ENCODE assay signal across 2 cellular contexts in the genomic region with DNA sequence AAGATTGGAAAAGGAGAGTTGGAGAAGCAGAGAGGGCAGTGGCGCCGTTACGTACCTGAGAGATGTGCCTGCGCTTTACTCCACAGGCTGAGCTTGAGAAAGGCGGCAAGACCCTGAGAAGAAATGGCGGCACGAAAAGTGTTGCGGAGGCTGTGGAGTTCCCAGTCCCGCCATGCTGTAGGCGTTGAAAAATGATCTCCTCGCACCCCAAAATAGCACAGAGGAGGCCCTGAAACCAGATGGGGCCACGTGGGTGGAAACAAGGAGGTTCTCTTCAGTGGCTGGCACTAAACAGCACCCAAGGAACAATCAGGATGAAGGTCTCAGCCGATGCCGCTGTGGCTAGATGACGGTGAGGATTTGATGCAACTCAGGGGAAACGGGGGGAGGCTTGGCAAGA.
TF ChIP-seq lines count a peak whose summit lies in the region.

No MANE protein-coding gene starts in this region.

TF ChIP-seq in GM23338, 12 proteins besides CTCF, POLR2A, EP300 and RAD21 (continues in another document):
- TF ChIP-seq NANOG (IDR thresholded peaks at IDR 0.05; ENCODE audit: borderline replicate concordance): no peak
- no peak for TF ChIP-seq EZH2phosphoT487 (IDR thresholded peaks at IDR 0.05; ENCODE audit: unreplicated experiment)
- no peak for TF ChIP-seq ZNF331 (CRISPR knock-in tag; IDR thresholded peaks at IDR 0.05; ENCODE audit: low read depth)
- TF ChIP-seq, protein P1, sequence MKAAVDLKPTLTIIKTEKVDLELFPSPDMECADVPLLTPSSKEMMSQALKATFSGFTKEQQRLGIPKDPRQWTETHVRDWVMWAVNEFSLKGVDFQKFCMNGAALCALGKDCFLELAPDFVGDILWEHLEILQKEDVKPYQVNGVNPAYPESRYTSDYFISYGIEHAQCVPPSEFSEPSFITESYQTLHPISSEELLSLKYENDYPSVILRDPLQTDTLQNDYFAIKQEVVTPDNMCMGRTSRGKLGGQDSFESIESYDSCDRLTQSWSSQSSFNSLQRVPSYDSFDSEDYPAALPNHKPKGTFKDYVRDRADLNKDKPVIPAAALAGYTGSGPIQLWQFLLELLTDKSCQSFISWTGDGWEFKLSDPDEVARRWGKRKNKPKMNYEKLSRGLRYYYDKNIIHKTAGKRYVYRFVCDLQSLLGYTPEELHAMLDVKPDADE (IDR thresholded peaks at IDR 0.05): no peak
- TF ChIP-seq, protein P2, sequence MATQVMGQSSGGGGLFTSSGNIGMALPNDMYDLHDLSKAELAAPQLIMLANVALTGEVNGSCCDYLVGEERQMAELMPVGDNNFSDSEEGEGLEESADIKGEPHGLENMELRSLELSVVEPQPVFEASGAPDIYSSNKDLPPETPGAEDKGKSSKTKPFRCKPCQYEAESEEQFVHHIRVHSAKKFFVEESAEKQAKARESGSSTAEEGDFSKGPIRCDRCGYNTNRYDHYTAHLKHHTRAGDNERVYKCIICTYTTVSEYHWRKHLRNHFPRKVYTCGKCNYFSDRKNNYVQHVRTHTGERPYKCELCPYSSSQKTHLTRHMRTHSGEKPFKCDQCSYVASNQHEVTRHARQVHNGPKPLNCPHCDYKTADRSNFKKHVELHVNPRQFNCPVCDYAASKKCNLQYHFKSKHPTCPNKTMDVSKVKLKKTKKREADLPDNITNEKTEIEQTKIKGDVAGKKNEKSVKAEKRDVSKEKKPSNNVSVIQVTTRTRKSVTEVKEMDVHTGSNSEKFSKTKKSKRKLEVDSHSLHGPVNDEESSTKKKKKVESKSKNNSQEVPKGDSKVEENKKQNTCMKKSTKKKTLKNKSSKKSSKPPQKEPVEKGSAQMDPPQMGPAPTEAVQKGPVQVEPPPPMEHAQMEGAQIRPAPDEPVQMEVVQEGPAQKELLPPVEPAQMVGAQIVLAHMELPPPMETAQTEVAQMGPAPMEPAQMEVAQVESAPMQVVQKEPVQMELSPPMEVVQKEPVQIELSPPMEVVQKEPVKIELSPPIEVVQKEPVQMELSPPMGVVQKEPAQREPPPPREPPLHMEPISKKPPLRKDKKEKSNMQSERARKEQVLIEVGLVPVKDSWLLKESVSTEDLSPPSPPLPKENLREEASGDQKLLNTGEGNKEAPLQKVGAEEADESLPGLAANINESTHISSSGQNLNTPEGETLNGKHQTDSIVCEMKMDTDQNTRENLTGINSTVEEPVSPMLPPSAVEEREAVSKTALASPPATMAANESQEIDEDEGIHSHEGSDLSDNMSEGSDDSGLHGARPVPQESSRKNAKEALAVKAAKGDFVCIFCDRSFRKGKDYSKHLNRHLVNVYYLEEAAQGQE (IDR thresholded peaks at IDR 0.05; ENCODE audit: unreplicated experiment): no peak
- TF ChIP-seq ZNF462 (CRISPR knock-in tag; IDR thresholded peaks at IDR 0.05): no peak
- TF ChIP-seq STAT1 (IDR thresholded peaks at IDR 0.05; ENCODE audit: unreplicated experiment): no peak
- TF ChIP-seq EZH2 (IDR thresholded peaks at IDR 0.05; ENCODE audit: low read depth, unreplicated experiment): no peak
- TF ChIP-seq ZNF114 (CRISPR knock-in tag; IDR thresholded peaks at IDR 0.05): no peak
- TF ChIP-seq JUNB (IDR thresholded peaks at IDR 0.05; ENCODE audit: unreplicated experiment): no peak

TF ChIP-seq in H1, 55 proteins besides CTCF, POLR2A, EP300 and RAD21:
- TF ChIP-seq TAF1 (IDR thresholded peaks at IDR 0.05; ENCODE audit: low read depth, low read length) (no peak), CREB1 (IDR thresholded peaks at IDR 0.05) (no peak), EZH2 (IDR thresholded peaks at IDR 0.05; ENCODE audit: low read depth, low read length, severe bottlenecking) (no peak)
- TF ChIP-seq, protein P3, sequence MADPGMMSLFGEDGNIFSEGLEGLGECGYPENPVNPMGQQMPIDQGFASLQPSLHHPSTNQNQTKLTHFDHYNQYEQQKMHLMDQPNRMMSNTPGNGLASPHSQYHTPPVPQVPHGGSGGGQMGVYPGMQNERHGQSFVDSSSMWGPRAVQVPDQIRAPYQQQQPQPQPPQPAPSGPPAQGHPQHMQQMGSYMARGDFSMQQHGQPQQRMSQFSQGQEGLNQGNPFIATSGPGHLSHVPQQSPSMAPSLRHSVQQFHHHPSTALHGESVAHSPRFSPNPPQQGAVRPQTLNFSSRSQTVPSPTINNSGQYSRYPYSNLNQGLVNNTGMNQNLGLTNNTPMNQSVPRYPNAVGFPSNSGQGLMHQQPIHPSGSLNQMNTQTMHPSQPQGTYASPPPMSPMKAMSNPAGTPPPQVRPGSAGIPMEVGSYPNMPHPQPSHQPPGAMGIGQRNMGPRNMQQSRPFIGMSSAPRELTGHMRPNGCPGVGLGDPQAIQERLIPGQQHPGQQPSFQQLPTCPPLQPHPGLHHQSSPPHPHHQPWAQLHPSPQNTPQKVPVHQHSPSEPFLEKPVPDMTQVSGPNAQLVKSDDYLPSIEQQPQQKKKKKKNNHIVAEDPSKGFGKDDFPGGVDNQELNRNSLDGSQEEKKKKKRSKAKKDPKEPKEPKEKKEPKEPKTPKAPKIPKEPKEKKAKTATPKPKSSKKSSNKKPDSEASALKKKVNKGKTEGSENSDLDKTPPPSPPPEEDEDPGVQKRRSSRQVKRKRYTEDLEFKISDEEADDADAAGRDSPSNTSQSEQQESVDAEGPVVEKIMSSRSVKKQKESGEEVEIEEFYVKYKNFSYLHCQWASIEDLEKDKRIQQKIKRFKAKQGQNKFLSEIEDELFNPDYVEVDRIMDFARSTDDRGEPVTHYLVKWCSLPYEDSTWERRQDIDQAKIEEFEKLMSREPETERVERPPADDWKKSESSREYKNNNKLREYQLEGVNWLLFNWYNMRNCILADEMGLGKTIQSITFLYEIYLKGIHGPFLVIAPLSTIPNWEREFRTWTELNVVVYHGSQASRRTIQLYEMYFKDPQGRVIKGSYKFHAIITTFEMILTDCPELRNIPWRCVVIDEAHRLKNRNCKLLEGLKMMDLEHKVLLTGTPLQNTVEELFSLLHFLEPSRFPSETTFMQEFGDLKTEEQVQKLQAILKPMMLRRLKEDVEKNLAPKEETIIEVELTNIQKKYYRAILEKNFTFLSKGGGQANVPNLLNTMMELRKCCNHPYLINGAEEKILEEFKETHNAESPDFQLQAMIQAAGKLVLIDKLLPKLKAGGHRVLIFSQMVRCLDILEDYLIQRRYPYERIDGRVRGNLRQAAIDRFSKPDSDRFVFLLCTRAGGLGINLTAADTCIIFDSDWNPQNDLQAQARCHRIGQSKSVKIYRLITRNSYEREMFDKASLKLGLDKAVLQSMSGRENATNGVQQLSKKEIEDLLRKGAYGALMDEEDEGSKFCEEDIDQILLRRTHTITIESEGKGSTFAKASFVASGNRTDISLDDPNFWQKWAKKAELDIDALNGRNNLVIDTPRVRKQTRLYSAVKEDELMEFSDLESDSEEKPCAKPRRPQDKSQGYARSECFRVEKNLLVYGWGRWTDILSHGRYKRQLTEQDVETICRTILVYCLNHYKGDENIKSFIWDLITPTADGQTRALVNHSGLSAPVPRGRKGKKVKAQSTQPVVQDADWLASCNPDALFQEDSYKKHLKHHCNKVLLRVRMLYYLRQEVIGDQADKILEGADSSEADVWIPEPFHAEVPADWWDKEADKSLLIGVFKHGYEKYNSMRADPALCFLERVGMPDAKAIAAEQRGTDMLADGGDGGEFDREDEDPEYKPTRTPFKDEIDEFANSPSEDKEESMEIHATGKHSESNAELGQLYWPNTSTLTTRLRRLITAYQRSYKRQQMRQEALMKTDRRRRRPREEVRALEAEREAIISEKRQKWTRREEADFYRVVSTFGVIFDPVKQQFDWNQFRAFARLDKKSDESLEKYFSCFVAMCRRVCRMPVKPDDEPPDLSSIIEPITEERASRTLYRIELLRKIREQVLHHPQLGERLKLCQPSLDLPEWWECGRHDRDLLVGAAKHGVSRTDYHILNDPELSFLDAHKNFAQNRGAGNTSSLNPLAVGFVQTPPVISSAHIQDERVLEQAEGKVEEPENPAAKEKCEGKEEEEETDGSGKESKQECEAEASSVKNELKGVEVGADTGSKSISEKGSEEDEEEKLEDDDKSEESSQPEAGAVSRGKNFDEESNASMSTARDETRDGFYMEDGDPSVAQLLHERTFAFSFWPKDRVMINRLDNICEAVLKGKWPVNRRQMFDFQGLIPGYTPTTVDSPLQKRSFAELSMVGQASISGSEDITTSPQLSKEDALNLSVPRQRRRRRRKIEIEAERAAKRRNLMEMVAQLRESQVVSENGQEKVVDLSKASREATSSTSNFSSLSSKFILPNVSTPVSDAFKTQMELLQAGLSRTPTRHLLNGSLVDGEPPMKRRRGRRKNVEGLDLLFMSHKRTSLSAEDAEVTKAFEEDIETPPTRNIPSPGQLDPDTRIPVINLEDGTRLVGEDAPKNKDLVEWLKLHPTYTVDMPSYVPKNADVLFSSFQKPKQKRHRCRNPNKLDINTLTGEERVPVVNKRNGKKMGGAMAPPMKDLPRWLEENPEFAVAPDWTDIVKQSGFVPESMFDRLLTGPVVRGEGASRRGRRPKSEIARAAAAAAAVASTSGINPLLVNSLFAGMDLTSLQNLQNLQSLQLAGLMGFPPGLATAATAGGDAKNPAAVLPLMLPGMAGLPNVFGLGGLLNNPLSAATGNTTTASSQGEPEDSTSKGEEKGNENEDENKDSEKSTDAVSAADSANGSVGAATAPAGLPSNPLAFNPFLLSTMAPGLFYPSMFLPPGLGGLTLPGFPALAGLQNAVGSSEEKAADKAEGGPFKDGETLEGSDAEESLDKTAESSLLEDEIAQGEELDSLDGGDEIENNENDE (IDR thresholded peaks at IDR 0.05; ENCODE audit: insufficient replicate concordance, low read length): no peak
